In the genomic region with DNA sequence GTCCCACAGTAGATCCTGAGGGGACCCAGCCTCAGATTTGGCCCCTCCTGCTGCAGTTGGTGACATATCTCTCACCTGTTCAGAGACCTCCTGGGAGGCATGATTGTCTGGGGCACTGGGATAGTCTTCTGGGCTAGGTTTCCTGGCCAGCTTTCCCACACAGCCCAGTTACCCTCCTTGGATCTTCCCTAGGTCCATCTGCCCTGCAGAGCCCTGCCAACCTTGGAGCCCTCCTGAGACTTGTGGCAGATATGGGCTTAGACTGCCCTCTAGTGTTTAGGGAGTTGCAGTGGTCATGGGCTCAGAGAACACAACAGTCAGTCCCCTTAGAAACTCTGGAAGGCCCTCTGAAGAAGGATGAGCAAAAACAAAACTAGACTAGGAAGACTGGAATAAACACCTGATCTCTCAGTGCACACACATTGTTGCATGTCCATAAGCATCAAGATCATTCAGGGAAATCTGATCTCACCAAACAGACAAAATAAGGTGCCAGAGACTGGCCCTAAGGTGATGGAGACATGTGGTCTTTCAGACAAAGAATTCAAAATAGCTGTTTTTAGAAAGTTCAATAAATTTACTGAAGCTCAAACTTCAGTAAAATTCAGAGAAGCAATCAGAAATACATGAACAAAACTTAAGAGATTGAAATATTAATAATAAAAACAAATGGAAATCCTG, we compare ENCODE assay signal across 8 cellular contexts.
DNase-seq lines count a peak whose midpoint lies in the region; ATAC-seq, FAIRE-seq and TF ChIP-seq lines count a peak whose summit lies in the region.

No MANE protein-coding gene starts in this region.

- CTCF ChIA-PET in GM12878 (lab: Yijun Ruan, JAX): interaction anchor here (0.7 to 2.8 kb wide), 9 partner anchors 9 to 275 kb away, joined by 3 to 10 read pairs (median 4); no protein-coding TSS in a partner anchor

- H3K79me2 ChIP-seq in GM12878 (ENCODE audit: control insufficient read depth, insufficient read depth, low read length) (no peaks in the 10 kb centered on the region), mesendoderm (ENCODE audit: control insufficient read depth, insufficient read depth, low read length) (no peaks in the 10 kb centered on the region)

- no TSS peak for BruUV-seq in GM12878 (replicated peaks; lab: Mats Ljungman, UMichigan)

- no peaks in the 10 kb centered on the region for H3K27me3 ChIP-seq in MG63
- no peaks in the 10 kb centered on the region for H3K27me3 ChIP-seq in GM12878 (replicated peaks in 1 of 2; ENCODE audit: control insufficient read depth in 2 of 2, insufficient read depth in 2 of 2, low read length in 1 of 2)
- H3K27me3 ChIP-seq in mesendoderm (ENCODE audit: insufficient read depth, low read length, poor library complexity): no peaks in the 10 kb centered on the region
- H3K27me3 ChIP-seq in gastrocnemius medialis: no peaks in the 10 kb centered on the region

- H3K56ac ChIP-seq in mesendoderm (ENCODE audit: low read length): no peak overlapping the region

- RAD21 ChIA-PET in GM12878 (lab: Charles Lee; ENCODE audit: unreplicated experiment): no interaction called here

- no peak overlapping the region for H3K4me3 ChIP-seq in MG63
- H3K4me3 ChIP-seq in GM12878: no peak overlapping the region
- H3K4me3 ChIP-seq in mesendoderm (ENCODE audit: low read length): no peak overlapping the region
- H3K4me3 ChIP-seq in gastrocnemius medialis: no peak overlapping the region

- H4K5ac ChIP-seq in mesendoderm (ENCODE audit: low read length): no peak overlapping the region

- no peak overlapping the region for H4K8ac ChIP-seq in mesendoderm (ENCODE audit: low read depth, low read length)

- H3K79me1 ChIP-seq in mesendoderm (ENCODE audit: low read length): no peaks in the 10 kb centered on the region

- TF ChIP-seq RAD21 in GM12878 (IDR thresholded peaks at IDR 0.05; ENCODE audit: insufficient read depth, low read depth, low read length): peak; percentile 89

- H3K4me1 ChIP-seq in GM12878 (ENCODE audit: control insufficient read depth, insufficient read depth, low read length) (no peaks in the 10 kb centered on the region), mesendoderm (ENCODE audit: control insufficient read depth, low read depth, low read length) (no peaks in the 10 kb centered on the region), gastrocnemius medialis (no peaks in the 10 kb centered on the region)

- TF ChIP-seq EP300 in GM12878 (IDR thresholded peaks at IDR 0.05; ENCODE audit: borderline replicate concordance in 1 of 2, control insufficient read depth in 1 of 2, low read depth in 2 of 2, low read length in 2 of 2): no peak

- H2AFZ ChIP-seq in GM12878 (ENCODE audit: control insufficient read depth, low read depth, low read length): no peak overlapping the region

- SMC1A ChIA-PET in GM12878 (lab: Charles Lee; ENCODE audit: uncharacterized antibody, unreplicated experiment): interaction anchor here (1.0 kb wide), 1 partner anchor 9 kb away, joined by 3 read pairs; no protein-coding TSS in a partner anchor

- TF ChIP-seq POLR2A in GM12892 (IDR thresholded peaks at IDR 0.05; ENCODE audit: low read depth, low read length) (no peak), GM12878 (IDR thresholded peaks at IDR 0.05; ENCODE audit: low read depth, low read length) (no peak), gastrocnemius medialis (IDR thresholded peaks at IDR 0.05) (no peak)

- H3K4me2 ChIP-seq in GM12878 (ENCODE audit: control insufficient read depth, insufficient read depth): no peak overlapping the region
- no peak overlapping the region for H3K4me2 ChIP-seq in mesendoderm (ENCODE audit: low read length)

- in situ Hi-C loops in GM12878 (cut with MboI) (loop anchor here (10.0 kb wide), 1 partner anchor 543 kb away; no protein-coding TSS in a partner anchor), gastrocnemius medialis (cut with MboI; ENCODE audit: low sequenced_read_pairs in 4 of 4) (no loop called here)

- no peaks in the 10 kb centered on the region for H4K20me1 ChIP-seq in GM12878 (ENCODE audit: control insufficient read depth, insufficient read depth)

- POLR2A ChIA-PET in GM12878 (lab: Charles Lee): no interaction called here

- no peak overlapping the region for H3K23ac ChIP-seq in mesendoderm (ENCODE audit: low read length)

- peak; percentile 27 for DNase-seq in AG08395 (ENCODE audit: low spot score)
- DNase-seq in GM12892 (ENCODE audit: insufficient read length): peak; percentile 5
- peak; percentile 21 for DNase-seq in MG63
- peak; percentile 4 for DNase-seq in GM12878 (ENCODE audit: low read depth, low spot score)
- peak; percentile 88 for DNase-seq in mesendoderm
- DNase-seq in NCI-H446 treated with DMSO at 0.1 percent for 48 hours (lab: John Stamatoyannopoulos, UW): no peak
- DNase-seq in gastrocnemius medialis: no peak

- H3K9me3 ChIP-seq in MG63 (no peaks in the 10 kb centered on the region), GM12878 (replicated peaks; ENCODE audit: control insufficient read depth, insufficient read depth, low read length) (no peaks in the 10 kb centered on the region), gastrocnemius medialis (no peaks in the 10 kb centered on the region)

- H3K36me3 ChIP-seq in MG63 (no peaks in the 10 kb centered on the region), GM12878 (ENCODE audit: control insufficient read depth in 2 of 2, insufficient read depth in 2 of 2, low read length in 1 of 2) (no peaks in the 10 kb centered on the region), mesendoderm (ENCODE audit: control insufficient read depth, insufficient read depth, low read length) (no peaks in the 10 kb centered on the region), gastrocnemius medialis (no peaks in the 10 kb centered on the region)

- H3K27ac ChIP-seq in GM12878 (ENCODE audit: control insufficient read depth, insufficient read depth) (no peak overlapping the region), mesendoderm (ENCODE audit: low read depth, low read length) (no peak overlapping the region), gastrocnemius medialis (no peak overlapping the region)

- H3K9ac ChIP-seq in GM12878 (ENCODE audit: control insufficient read depth, insufficient read depth, low read length) (no peak overlapping the region), mesendoderm (ENCODE audit: low read length) (no peak overlapping the region)

- H2AK5ac ChIP-seq in mesendoderm (ENCODE audit: low read length): no peak overlapping the region

- peak; percentile 98 for ATAC-seq in HG02610 (IDR thresholded peaks at IDR 0.05; ENCODE audit: unreplicated experiment)
- peak; percentile 99 for ATAC-seq in GM12878
- no peak for ATAC-seq in gastrocnemius medialis

- H3K4ac ChIP-seq in mesendoderm (ENCODE audit: low read depth, low read length): no peak overlapping the region

- no peak overlapping the region for H3K18ac ChIP-seq in mesendoderm (ENCODE audit: low read length)

- intact Hi-C loops in GM12878 (cut with micrococcal nuclease; ENCODE audit: unreplicated experiment): loop anchor here (1.0 to 2.0 kb wide), 3 partner anchors 62 to 540 kb away; no protein-coding TSS in a partner anchor
- intact Hi-C loops in gastrocnemius medialis (cut with DNase I; ENCODE audit: low total_unique reads): no loop called here

- no peak overlapping the region for H2BK5ac ChIP-seq in mesendoderm (ENCODE audit: low read length)

- H2BK120ac ChIP-seq in mesendoderm (ENCODE audit: low read depth, low read length): no peak overlapping the region

- TF ChIP-seq CTCF in GM12878 (IDR thresholded peaks at IDR 0.05 in 2 of 3, conservative IDR thresholded peaks at IDR 0.05 in 1 of 3; ENCODE audit: control insufficient read depth in 2 of 3, extremely low read depth in 1 of 3, insufficient read depth in 1 of 3, low read depth in 3 of 3, low read length in 3 of 3) (peak; percentile 71 to 79 (median 78)), gastrocnemius medialis (IDR thresholded peaks at IDR 0.05 in 4 of 5, conservative IDR thresholded peaks at IDR 0.05 in 1 of 5) (no peak)

- FAIRE-seq in GM12892 (lab: Jason Lieb, UNC): no peak
- FAIRE-seq in GM12878 (lab: Jason Lieb, UNC): peak; percentile 89

- no peak overlapping the region for H2BK15ac ChIP-seq in mesendoderm (replicated peaks; ENCODE audit: low read depth)

TF ChIP-seq in GM12878, 131 proteins besides CTCF, POLR2A, EP300 and RAD21:
- TF ChIP-seq, protein P1, sequence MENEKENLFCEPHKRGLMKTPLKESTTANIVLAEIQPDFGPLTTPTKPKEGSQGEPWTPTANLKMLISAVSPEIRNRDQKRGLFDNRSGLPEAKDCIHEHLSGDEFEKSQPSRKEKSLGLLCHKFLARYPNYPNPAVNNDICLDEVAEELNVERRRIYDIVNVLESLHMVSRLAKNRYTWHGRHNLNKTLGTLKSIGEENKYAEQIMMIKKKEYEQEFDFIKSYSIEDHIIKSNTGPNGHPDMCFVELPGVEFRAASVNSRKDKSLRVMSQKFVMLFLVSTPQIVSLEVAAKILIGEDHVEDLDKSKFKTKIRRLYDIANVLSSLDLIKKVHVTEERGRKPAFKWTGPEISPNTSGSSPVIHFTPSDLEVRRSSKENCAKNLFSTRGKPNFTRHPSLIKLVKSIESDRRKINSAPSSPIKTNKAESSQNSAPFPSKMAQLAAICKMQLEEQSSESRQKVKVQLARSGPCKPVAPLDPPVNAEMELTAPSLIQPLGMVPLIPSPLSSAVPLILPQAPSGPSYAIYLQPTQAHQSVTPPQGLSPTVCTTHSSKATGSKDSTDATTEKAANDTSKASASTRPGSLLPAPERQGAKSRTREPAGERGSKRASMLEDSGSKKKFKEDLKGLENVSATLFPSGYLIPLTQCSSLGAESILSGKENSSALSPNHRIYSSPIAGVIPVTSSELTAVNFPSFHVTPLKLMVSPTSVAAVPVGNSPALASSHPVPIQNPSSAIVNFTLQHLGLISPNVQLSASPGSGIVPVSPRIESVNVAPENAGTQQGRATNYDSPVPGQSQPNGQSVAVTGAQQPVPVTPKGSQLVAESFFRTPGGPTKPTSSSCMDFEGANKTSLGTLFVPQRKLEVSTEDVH (IDR thresholded peaks at IDR 0.05; ENCODE audit: low read depth, partially characterized antibody): no peak
- peak; percentile 72 for TF ChIP-seq SMC3 (IDR thresholded peaks at IDR 0.05; ENCODE audit: borderline replicate concordance, low read length)

Comparison
In these comparisons a context has a peak if more than half of its experiments do, and no peak if none do; other contexts are left out.
1. DNase-seq: peak in AG08395 (single experiment), GM12892 (single experiment), MG63 (single experiment), GM12878 (single experiment) and mesendoderm (single experiment); none in NCI-H446 treated with DMSO at 0.1 percent for 48 hours (single experiment) and gastrocnemius medialis (0 of 2).
2. ATAC-seq: peak in HG02610 (single experiment) and GM12878 (single experiment); none in gastrocnemius medialis (0 of 2).
3. CTCF ChIP-seq: peak in GM12878 (3 of 3); none in gastrocnemius medialis (0 of 5).